In the genomic region with DNA sequence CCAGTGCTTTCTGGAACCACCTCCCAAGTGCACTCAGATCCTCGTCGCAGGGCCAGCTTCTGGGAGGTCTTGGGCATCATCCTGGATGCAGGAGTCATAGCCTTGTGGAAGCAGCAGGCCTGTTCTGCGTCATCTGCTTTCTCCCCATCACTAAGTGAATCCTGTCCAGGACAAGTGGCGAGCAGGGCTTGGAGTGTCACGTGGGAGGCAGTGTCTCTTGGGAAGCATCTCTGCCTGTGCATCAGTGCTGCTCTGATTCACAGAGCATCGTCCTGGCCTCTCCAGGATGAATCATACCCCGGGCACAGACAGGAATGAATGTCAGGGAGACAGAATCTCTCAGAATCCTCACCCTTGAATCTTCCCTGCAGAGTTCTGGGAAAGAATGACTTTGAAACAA, we compare ENCODE assay signal across 10 cellular contexts. TPM values are rescaled to one million over a fixed set of nuclear protein-coding genes. Genes with fewer than 3 reads are reported as not detected.
DNase-seq lines count a peak whose midpoint lies in the region; ATAC-seq and TF ChIP-seq lines count a peak whose summit lies in the region.
"Had no signal": no experiment of that assay in that cellular context is flagged by ENCODE, and none has a peak within 500 bp of the region (broad histone marks: within the 10 kb centered on the region; RNA-seq: fewer than 3 reads in every experiment).

No MANE protein-coding gene starts in this region.

- no peak overlapping the region for H3K27ac Mint-ChIP-seq in activated CD4-positive, alpha-beta T cell treated with anti-CD3 and anti-CD28 coated beads, Interleukin-2, amount 10 ng/mL, durations not matched to agents 7 days and 5 days

- H3K9me3 ChIP-seq in adrenal gland (replicated peaks in 1 of 3) = no peaks in the 10 kb centered on the region
- no peaks in the 10 kb centered on the region for H3K9me3 ChIP-seq in sigmoid colon
- H3K9me3 ChIP-seq: psoas muscle had no signal

- H3K36me3 ChIP-seq in adrenal gland (replicated peaks in 1 of 2) = no peaks in the 10 kb centered on the region
- no peaks in the 10 kb centered on the region for H3K36me3 ChIP-seq in sigmoid colon

- no peak for ATAC-seq in HG03378 (IDR thresholded peaks at IDR 0.05; ENCODE audit: unreplicated experiment)

- H3K4me1 ChIP-seq in adrenal gland (replicated peaks in 1 of 2) (no peaks in the 10 kb centered on the region), sigmoid colon (peaks cover 0 to 9% (median 0%) of the 10 kb centered on the region in 4 donors)
- H3K4me1 ChIP-seq: psoas muscle had no signal

- H3K27me3 ChIP-seq in adrenal gland (no peaks in the 10 kb centered on the region), sigmoid colon (peaks cover 0 to 3% (median 0%) of the 10 kb centered on the region in 3 donors)

- H3K27me3 Mint-ChIP-seq in activated CD4-positive, alpha-beta T cell treated with anti-CD3 and anti-CD28 coated beads, Interleukin-2, amount 10 ng/mL, durations not matched to agents 7 days and 5 days = no peaks in the 10 kb centered on the region

- peak overlapping the region in 2 of 5 donors; percentile 75 for H3K27ac ChIP-seq in adrenal gland
- H3K27ac ChIP-seq in sigmoid colon = no peak overlapping the region
- H3K27ac ChIP-seq: psoas muscle had no signal

- POLR2A ChIA-PET in activated CD4-positive, alpha-beta T cell treated with anti-CD3 and anti-CD28 coated beads, Interleukin-2, amount 10 ng/mL, durations not matched to agents 7 days and 5 days (lab: Charles Lee) = no interaction called here

- intact Hi-C loops in adrenal gland (cut with DNase I) (no loop called here), head of caudate nucleus (cut with DNase I) (no loop called here), sigmoid colon (cut with DNase I) (no loop called here)

- no peaks in the 10 kb centered on the region for H3K36me3 Mint-ChIP-seq in activated CD4-positive, alpha-beta T cell treated with anti-CD3 and anti-CD28 coated beads, Interleukin-2, amount 10 ng/mL, durations not matched to agents 7 days and 5 days (ENCODE audit: low read depth)

- no peaks in the 10 kb centered on the region for H3K9me3 Mint-ChIP-seq in activated CD4-positive, alpha-beta T cell treated with anti-CD3 and anti-CD28 coated beads, Interleukin-2, amount 10 ng/mL, durations not matched to agents 7 days and 5 days

- TF ChIP-seq POLR2A in adrenal gland (IDR thresholded peaks at IDR 0.05) = no peak
- no peak for TF ChIP-seq POLR2A in sigmoid colon (IDR thresholded peaks at IDR 0.05)

- H3K4me1 Mint-ChIP-seq in activated CD4-positive, alpha-beta T cell treated with anti-CD3 and anti-CD28 coated beads, Interleukin-2, amount 10 ng/mL, durations not matched to agents 7 days and 5 days = no peaks in the 10 kb centered on the region

- TF ChIP-seq CTCF in adrenal gland (IDR thresholded peaks at IDR 0.05) (no peak), sigmoid colon (IDR thresholded peaks at IDR 0.05) (no peak)

- 36 to 54% (median 39%) methylated on average over 7 of the region's 7 CpGs for WGBS in adrenal gland, 4 donors
- 80 to 83% methylated on average over 7 of the region's 7 CpGs for WGBS in sigmoid colon, 2 donors

- H3K4me3 Mint-ChIP-seq in activated CD4-positive, alpha-beta T cell treated with anti-CD3 and anti-CD28 coated beads, Interleukin-2, amount 10 ng/mL, durations not matched to agents 7 days and 5 days = no peak overlapping the region

- peak; percentile 89 for DNase-seq in GM03348 (ENCODE audit: low spot score)
- peak; percentile 49 to 89 (median 53) for DNase-seq in adrenal gland
- DNase-seq in head of caudate nucleus = peak; percentile 54 to 92 (median 77)
- DNase-seq in sigmoid colon = peak; percentile 77
- DNase-seq in dedifferentiated amniotic fluid mesenchymal stem cell (ENCODE audit: extremely low spot score) = no peak
- DNase-seq in activated CD4-positive, alpha-beta T cell treated with anti-CD3 and anti-CD28 coated beads, Interleukin-2, amount 10 ng/mL, durations not matched to agents 7 days and 5 days = no peak
- DNase-seq in CD1c-positive myeloid dendritic cell (ENCODE audit: extremely low spot score) = no peak
- DNase-seq: stimulated activated CD8-positive, alpha-beta memory T cell treated with anti-CD3 and anti-CD28 coated beads, Interleukin-4, amount 100 ng/mL, for 48 hours had no signal

- TF ChIP-seq EP300 in sigmoid colon (IDR thresholded peaks at IDR 0.05) = no peak

- H3K4me3 ChIP-seq in adrenal gland (no peak overlapping the region), sigmoid colon (no peak overlapping the region)
- H3K4me3 ChIP-seq: psoas muscle had no signal

- CTCF ChIA-PET in activated CD4-positive, alpha-beta T cell treated with anti-CD3 and anti-CD28 coated beads, Interleukin-2, amount 10 ng/mL, durations not matched to agents 7 days and 5 days (lab: Charles Lee) = no interaction called here

RNA-seq across cellular contexts. Expression of gene SYNDIG1, which starts 32.8 kb away (rescaled TPM):
- 1 to 10 TPM in 3 of 8 donors, under 1 TPM in 5; 0.46 to 3.6 (median 0.84) TPM for total RNA-seq in adrenal gland
- under 1 TPM; 0.26 to 0.91 (median 0.80) TPM for polyA plus RNA-seq in adrenal gland
- under 1 TPM in 3 of 4 donors, not detected in 1; 0.16 to 0.36 (median 0.27) TPM for total RNA-seq in sigmoid colon
- polyA plus RNA-seq in sigmoid colon = under 1 TPM in 2 of 3 donors, not detected in 1; 0.60 to 0.69 TPM
- total RNA-seq in activated CD4-positive, alpha-beta T cell treated with anti-CD3 and anti-CD28 coated beads, Interleukin-2, amount 10 ng/mL, durations not matched to agents 7 days and 5 days = not detected
- total RNA-seq: psoas muscle had no signal

Comparison
In these comparisons a context has a peak if more than half of its experiments do, and no peak if none do; other contexts are left out.
1. DNase-seq: peak in GM03348 (single experiment), adrenal gland (7 of 7), head of caudate nucleus (42 of 42) and sigmoid colon (single experiment); none in dedifferentiated amniotic fluid mesenchymal stem cell (single experiment), activated CD4-positive, alpha-beta T cell treated with anti-CD3 and anti-CD28 coated beads, Interleukin-2, amount 10 ng/mL, durations not matched to agents 7 days and 5 days (single experiment) and CD1c-positive myeloid dendritic cell (single experiment).